In the genomic region with DNA sequence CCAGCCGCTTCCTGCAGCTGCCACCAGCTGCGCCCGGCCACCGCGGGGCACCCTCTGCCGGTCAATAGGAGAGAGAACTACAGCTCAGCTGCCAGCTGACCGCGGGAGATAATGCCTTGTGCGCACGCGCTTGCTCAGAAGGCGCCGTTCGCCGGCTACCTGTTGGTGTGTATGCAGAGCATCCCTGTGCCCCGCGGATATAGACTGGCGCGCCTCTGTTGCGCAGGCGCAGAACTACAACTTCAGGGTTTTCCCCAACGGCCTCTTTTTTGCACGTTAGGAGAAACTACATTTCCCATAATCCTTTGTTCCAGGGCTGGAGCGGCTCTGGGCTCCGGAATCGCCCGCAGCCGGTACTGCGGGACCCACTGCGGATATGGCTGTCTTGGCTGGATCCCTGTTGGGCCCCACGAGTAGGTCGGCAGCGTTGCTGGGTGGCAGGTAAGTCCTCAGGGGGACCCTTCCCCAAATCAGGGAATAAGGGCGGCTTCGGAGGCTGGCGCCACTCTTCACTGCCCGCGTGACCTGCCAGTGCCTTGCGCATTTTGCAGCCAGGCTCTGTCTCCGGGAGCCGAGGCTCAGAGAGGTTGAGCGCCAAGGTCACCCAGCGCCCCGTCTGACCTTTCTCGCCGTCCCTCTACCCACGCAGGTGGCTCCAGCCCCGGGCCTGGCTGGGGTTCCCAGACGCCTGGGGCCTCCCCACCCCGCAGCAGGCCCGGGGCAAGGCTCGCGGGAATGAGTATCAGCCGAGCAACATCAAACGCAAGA, we compare ENCODE assay signal across 8 cellular contexts. TPM values are rescaled to one million over a fixed set of nuclear protein-coding genes. Genes with fewer than 3 reads are reported as not detected.
DNase-seq lines count a peak whose midpoint lies in the region; ATAC-seq and TF ChIP-seq lines count a peak whose summit lies in the region.

A gene (plus strand): TSS at position 356 of the 768 bp plus-strand sequence. CDS start 21 bp downstream, at position 377.

- peak within 1 kb of the TSS; percentile 89 for H3K4me3 ChIP-seq in DOHH2 (ENCODE audit: low read length)
- H3K4me3 ChIP-seq in naive thymus-derived CD4-positive, alpha-beta T cell (ENCODE audit: low read length): peak within 1 kb of the TSS; percentile 93

- peaks cover 19% of the 10 kb centered on the region for H3K36me3 ChIP-seq in DOHH2 (ENCODE audit: control insufficient read depth, low read length)
- peaks cover 0 to 8% (median 0%) of the 10 kb centered on the region in 3 experiments for H3K36me3 ChIP-seq in naive thymus-derived CD4-positive, alpha-beta T cell (ENCODE audit: control insufficient read depth in 2 of 3, insufficient read depth in 3 of 3, low read length in 3 of 3)

- CTCF ChIA-PET in naive thymus-derived CD4-positive, alpha-beta T cell (lab: Charles Lee): interaction anchor here (0.6 to 1.3 kb wide), 8 partner anchors 9 to 588 kb away, joined by 3 to 5 read pairs (median 3); a partner anchor contains a TSS

- H3K9me2 ChIP-seq in DOHH2 (replicated peaks; ENCODE audit: control insufficient read depth, low read length): no peaks in the 10 kb centered on the region

- H3K4me3 Mint-ChIP-seq in naive thymus-derived CD4-positive, alpha-beta T cell: peak within 1 kb of the TSS; percentile 82 to 94 (median 90)

- no peaks in the 10 kb centered on the region for H3K9me3 Mint-ChIP-seq in naive thymus-derived CD4-positive, alpha-beta T cell

- POLR2A ChIA-PET in naive thymus-derived CD4-positive, alpha-beta T cell (lab: Charles Lee): interaction anchor here (0.6 to 5.8 kb wide), 17 partner anchors 13 to 939 kb away, joined by 3 to 56 read pairs (median 5); a partner anchor contains a TSS

- H3K9me3 ChIP-seq in DOHH2 (ENCODE audit: control insufficient read depth, insufficient read depth, low read length): no peaks in the 10 kb centered on the region
- H3K9me3 ChIP-seq in naive thymus-derived CD4-positive, alpha-beta T cell (ENCODE audit: control insufficient read depth in 2 of 3, low read length in 3 of 3): no peaks in the 10 kb centered on the region

- no peaks in the 10 kb centered on the region for H3K27me3 Mint-ChIP-seq in naive thymus-derived CD4-positive, alpha-beta T cell

- peaks cover 6% of the 10 kb centered on the region for H3F3A ChIP-seq in DOHH2 (ENCODE audit: control insufficient read depth, insufficient read depth)

- peaks cover 8% of the 10 kb centered on the region; the same call in 1 of the 2 replicates for H4K20me1 ChIP-seq in DOHH2 (ENCODE audit: control insufficient read depth, insufficient read depth, low read depth, low read length)

- peak; percentile 57 for ATAC-seq in GM21825 (IDR thresholded peaks at IDR 0.05; ENCODE audit: unreplicated experiment)
- ATAC-seq in naive thymus-derived CD4-positive, alpha-beta T cell: peak; percentile 65

- peaks cover 49% of the 10 kb centered on the region for H3K4me1 ChIP-seq in DOHH2 (ENCODE audit: control insufficient read depth, low read length)
- peaks cover 22 to 32% of the 10 kb centered on the region in 2 donors for H3K4me1 ChIP-seq in naive thymus-derived CD4-positive, alpha-beta T cell (ENCODE audit: control insufficient read depth in 2 of 2, insufficient read depth in 2 of 2, low read length in 2 of 2)

- peaks cover 0 to 6% (median 0%) of the 10 kb centered on the region in 5 donors for H3K36me3 Mint-ChIP-seq in naive thymus-derived CD4-positive, alpha-beta T cell

- H3K79me2 ChIP-seq in DOHH2 (ENCODE audit: control insufficient read depth, low read length): peaks cover 35% of the 10 kb centered on the region

- peak within 1 kb of the TSS; percentile 86 for H3K4me2 ChIP-seq in DOHH2 (ENCODE audit: low read length)

- no peaks in the 10 kb centered on the region for H3K27me3 ChIP-seq in DOHH2 (ENCODE audit: control insufficient read depth, low read length)
- H3K27me3 ChIP-seq in naive thymus-derived CD4-positive, alpha-beta T cell (ENCODE audit: control insufficient read depth in 2 of 2, insufficient read depth in 2 of 2, low read length in 2 of 2): no peaks in the 10 kb centered on the region

- H3K4me1 Mint-ChIP-seq in naive thymus-derived CD4-positive, alpha-beta T cell: peaks cover 28 to 64% (median 57%) of the 10 kb centered on the region in 7 donors

- DNase-seq in Kasumi-1 (lab: John Stamatoyannopoulos, UW) (peak; percentile 98), RPMI7951 (ENCODE audit: low read depth) (peak; percentile 99), fibroblast of gingiva (ENCODE audit: low read depth) (peak; percentile 100)
- DNase-seq in activated T-helper 1 cell treated with anti-CD3 and anti-CD28 coated beads, Interleukin-2, amount 50 U/mL, for 16 hours (ENCODE audit: low read depth in 1 of 2, low spot score in 1 of 2): peak; percentile 87 to 89
- peak; percentile 81 to 96 (median 93) for DNase-seq in naive thymus-derived CD4-positive, alpha-beta T cell
- peak; percentile 81 to 94 (median 92) for DNase-seq in stimulated activated naive CD4-positive, alpha-beta T cell (lab: John Stamatoyannopoulos, UW)

- peak; percentile 78 for TF ChIP-seq CTCF in DOHH2 (IDR thresholded peaks at IDR 0.05; ENCODE audit: low read depth, low read length, poor library complexity, severe bottlenecking)

- intact Hi-C loops in naive thymus-derived CD4-positive, alpha-beta T cell (cut with micrococcal nuclease): loop anchor here (1.0 to 10.0 kb wide), 13 partner anchors 13 to 1928 kb away; a partner anchor contains a TSS

- H3K27ac Mint-ChIP-seq in naive thymus-derived CD4-positive, alpha-beta T cell: peak within 1 kb of the TSS; percentile 82 to 93 (median 90)

- H3K27ac ChIP-seq in DOHH2 (ENCODE audit: low read depth, low read length): peak within 1 kb of the TSS; percentile 72
- H3K27ac ChIP-seq in naive thymus-derived CD4-positive, alpha-beta T cell (ENCODE audit: low read depth, low read length): peak within 1 kb of the TSS; percentile 81

RNA-seq across cellular contexts. Expression of the gene that starts here (rescaled TPM):
- total RNA-seq in RPMI7951 (2014; rRNA removed; shearing (Covaris generic)): 77.3 and 79.5 TPM in 2 replicates
- total RNA-seq in naive thymus-derived CD4-positive, alpha-beta T cell: 10 to 100 TPM; 37.0 to 76.0 (median 73.3) TPM
- polyA plus RNA-seq in naive thymus-derived CD4-positive, alpha-beta T cell: 100 to 1,000 TPM; 203 to 217 TPM

Comparison
In these comparisons a context has a peak if more than half of its experiments do, and no peak if none do; other contexts are left out.
1. Peak in every context shown above with its lines: DNase-seq, ATAC-seq, H3K4me3 ChIP-seq and H3K27ac ChIP-seq.